8 cellular contexts compared by ENCODE assay signal in the genomic region with DNA sequence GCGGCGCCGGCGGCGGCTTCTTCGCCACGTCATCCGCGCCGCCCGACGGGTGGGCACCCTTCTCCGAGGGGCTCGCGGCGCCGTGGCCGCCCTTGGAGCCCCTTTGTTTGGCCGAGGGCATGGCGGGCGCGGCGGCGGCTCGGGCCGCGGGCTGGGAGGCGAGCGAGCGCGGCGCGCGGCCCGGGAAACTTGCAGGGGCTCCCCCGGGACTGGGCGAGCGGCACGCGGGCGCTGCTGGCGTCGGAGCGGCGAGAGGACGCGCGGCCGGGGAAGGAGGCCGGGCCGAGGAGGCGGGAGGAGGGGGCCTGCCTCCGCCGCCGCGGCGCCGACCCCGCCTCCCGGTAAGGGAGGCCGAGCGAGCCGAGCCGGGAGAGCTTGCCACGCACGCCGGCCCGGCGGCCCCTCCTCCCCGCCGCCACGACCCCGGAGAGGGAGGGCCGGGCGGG. TPM values are rescaled to one million over a fixed set of nuclear protein-coding genes. Genes with fewer than 3 reads are reported as not detected.
DNase-seq lines count a peak whose midpoint lies in the region; TF ChIP-seq lines count a peak whose summit lies in the region.

A gene with protein sequence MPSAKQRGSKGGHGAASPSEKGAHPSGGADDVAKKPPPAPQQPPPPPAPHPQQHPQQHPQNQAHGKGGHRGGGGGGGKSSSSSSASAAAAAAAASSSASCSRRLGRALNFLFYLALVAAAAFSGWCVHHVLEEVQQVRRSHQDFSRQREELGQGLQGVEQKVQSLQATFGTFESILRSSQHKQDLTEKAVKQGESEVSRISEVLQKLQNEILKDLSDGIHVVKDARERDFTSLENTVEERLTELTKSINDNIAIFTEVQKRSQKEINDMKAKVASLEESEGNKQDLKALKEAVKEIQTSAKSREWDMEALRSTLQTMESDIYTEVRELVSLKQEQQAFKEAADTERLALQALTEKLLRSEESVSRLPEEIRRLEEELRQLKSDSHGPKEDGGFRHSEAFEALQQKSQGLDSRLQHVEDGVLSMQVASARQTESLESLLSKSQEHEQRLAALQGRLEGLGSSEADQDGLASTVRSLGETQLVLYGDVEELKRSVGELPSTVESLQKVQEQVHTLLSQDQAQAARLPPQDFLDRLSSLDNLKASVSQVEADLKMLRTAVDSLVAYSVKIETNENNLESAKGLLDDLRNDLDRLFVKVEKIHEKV (minus strand): TSS at position 290 of the 446 bp plus-strand sequence. CDS start 169 bp downstream, at position 121.

- CTCF ChIA-PET in GM10248 (lab: Yijun Ruan, JAX) = no interaction called here

- peak within 1 kb of the TSS; percentile 82 for H3K4me3 Mint-ChIP-seq in chondrocyte (ENCODE audit: unreplicated experiment)

- peak; percentile 83 for DNase-seq in GM10248 (ENCODE audit: extremely low spot score)
- peak; percentile 71 to 81 for DNase-seq in HAP-1 (ENCODE audit: low spot score in 2 of 2)
- peak; percentile 80 to 89 (median 87) for DNase-seq in NCI-H1417 (lab: John Stamatoyannopoulos, UW)
- peak; percentile 26 for DNase-seq in activated CD4-positive, alpha-beta T cell treated with anti-CD3 and anti-CD28 coated beads for 1 hour
- no peak for DNase-seq in chondrocyte (ENCODE audit: low spot score)
- DNase-seq in kidney glomerular epithelial cell (lab: John Stamatoyannopoulos, UW) = peak; percentile 40
- peak; percentile 59 for DNase-seq in stimulated activated CD4-positive, alpha-beta T cell treated with anti-CD3 and anti-CD28 coated beads, Interleukin-12 subunit alpha, Interleukin-12 subunit beta, amount 100 ng/mL, for 4 hours
- no peak for DNase-seq in cortex of kidney (lab: John Stamatoyannopoulos, UW)

- no peaks in the 10 kb centered on the region for H3K27me3 Mint-ChIP-seq in chondrocyte (ENCODE audit: low read depth)

- POLR2A ChIA-PET in GM10248 (lab: Yijun Ruan, JAX) = no interaction called here

- no peaks in the 10 kb centered on the region for H3K9me3 ChIP-seq in HAP-1

- H3K4me3 ChIP-seq in HAP-1 = peak within 1 kb of the TSS; percentile 73

- H3K4me1 Mint-ChIP-seq in chondrocyte (ENCODE audit: low read depth) = peaks cover 49% of the 10 kb centered on the region

- H3K9me3 Mint-ChIP-seq in chondrocyte (ENCODE audit: low read depth) = no peaks in the 10 kb centered on the region

- in situ Hi-C loops in HAP-1 (cut with MboI; ENCODE audit: low sequenced_read_pairs) = no loop called here

- peaks cover 6% of the 10 kb centered on the region for H3K36me3 Mint-ChIP-seq in chondrocyte (ENCODE audit: low read depth)

- H3K36me3 ChIP-seq in HAP-1 (replicated peaks) = peaks cover 16% of the 10 kb centered on the region

- H3K4me1 ChIP-seq in HAP-1 = peaks cover 32% of the 10 kb centered on the region

- no peaks in the 10 kb centered on the region for H3K27me3 ChIP-seq in HAP-1 (ENCODE audit: low read depth)

- TF ChIP-seq CTCF in GM10248 (IDR thresholded peaks at IDR 0.05; ENCODE audit: control extremely low read depth, extremely low read depth, low read depth, missing control alignments) (no peak), chondrocyte (IDR thresholded peaks at IDR 0.05) (no peak)

- peak within 1 kb of the TSS; percentile 90 for H3K27ac Mint-ChIP-seq in chondrocyte (ENCODE audit: unreplicated experiment)

RNA-seq across cellular contexts. Expression of the gene that starts here (rescaled TPM):
- 329 to 348 TPM (median 333 TPM) in 3 replicates for total RNA-seq in chondrocyte

Comparison
In these comparisons a context has a peak if more than half of its experiments do, and no peak if none do; other contexts are left out.
1. DNase-seq: peak in GM10248 (single experiment), HAP-1 (2 of 2), NCI-H1417 (3 of 3), activated CD4-positive, alpha-beta T cell treated with anti-CD3 and anti-CD28 coated beads for 1 hour (single experiment), kidney glomerular epithelial cell (single experiment) and stimulated activated CD4-positive, alpha-beta T cell treated with anti-CD3 and anti-CD28 coated beads, Interleukin-12 subunit alpha, Interleukin-12 subunit beta, amount 100 ng/mL, for 4 hours (single experiment); none in chondrocyte (single experiment) and cortex of kidney (single experiment).